26 cellular contexts compared by ENCODE assay signal in the genomic region with DNA sequence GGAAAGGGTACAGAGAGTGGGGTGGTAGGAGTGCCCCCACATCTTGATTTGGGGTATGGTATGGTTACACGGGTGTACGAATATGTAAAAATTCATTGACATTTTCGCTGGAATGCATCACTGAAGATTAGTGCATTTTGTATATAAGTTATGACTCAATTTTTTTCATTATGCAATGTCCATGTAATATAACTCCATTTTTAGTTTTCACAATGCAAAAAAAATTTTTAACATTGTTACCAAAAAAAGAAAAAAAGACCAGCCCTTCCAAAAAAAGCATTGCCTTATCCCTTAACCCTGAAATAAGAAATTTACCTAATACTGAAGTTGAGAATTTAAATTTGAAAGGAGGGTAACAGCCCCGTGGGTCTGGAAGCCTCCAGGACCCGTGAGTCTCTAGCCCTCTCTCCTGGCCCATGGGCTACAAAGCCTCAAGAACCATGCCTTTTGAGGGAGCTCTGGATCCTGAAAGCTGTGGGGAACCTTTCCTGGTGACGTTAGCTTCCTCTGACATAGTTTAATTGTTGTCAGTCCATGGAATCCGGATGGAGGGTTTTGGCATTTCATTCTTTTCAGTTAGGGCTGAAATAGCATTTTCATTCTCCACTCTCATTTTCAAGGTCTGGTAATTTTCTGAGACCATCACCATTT. TPM values are rescaled to one million over a fixed set of nuclear protein-coding genes. Genes with fewer than 3 reads are reported as not detected.
DNase-seq lines count a peak whose midpoint lies in the region; TF ChIP-seq lines count a peak whose summit lies in the region.
"Had no signal": no experiment of that assay in that cellular context is flagged by ENCODE, and none has a peak within 500 bp of the region (broad histone marks: within the 10 kb centered on the region; RNA-seq: fewer than 3 reads in every experiment).

No MANE protein-coding gene starts in this region.

- H3K27ac Mint-ChIP-seq in MCF 10A (ENCODE audit: low read depth, unreplicated experiment): no peak overlapping the region
- H3K27ac Mint-ChIP-seq: activated CD4-positive, alpha-beta memory T cell treated with anti-CD3 and anti-CD28 coated beads, Interleukin-2, amount 10 ng/mL, durations not matched to agents 7 days and 5 days; activated naive CD4-positive, alpha-beta T cell treated with anti-CD3 and anti-CD28 coated beads, Interleukin-2, amount 50 U/mL, for 24 hours; natural killer cell; progenitor cell of endocrine pancreas had no signal

- no peaks in the 10 kb centered on the region for H3K36me3 Mint-ChIP-seq in MCF 10A (ENCODE audit: insufficient read depth, unreplicated experiment)
- H3K36me3 Mint-ChIP-seq: activated naive CD4-positive, alpha-beta T cell treated with anti-CD3 and anti-CD28 coated beads, Interleukin-2, amount 50 U/mL, for 24 hours; natural killer cell had no signal

- H3K4me2 ChIP-seq in mammary epithelial cell (ENCODE audit: insufficient read depth, low read depth, low read length) (no peak overlapping the region), fibroblast of lung (ENCODE audit: extremely low read depth, insufficient read depth, low read length) (no peak overlapping the region), PC-9 (no peak overlapping the region)
- H3K4me2 ChIP-seq: hepatocyte had no signal

- H3K27me3 ChIP-seq in mammary epithelial cell (ENCODE audit: insufficient read depth, low read length) (no peaks in the 10 kb centered on the region), ascending aorta (no peaks in the 10 kb centered on the region), fibroblast of lung (ENCODE audit: control insufficient read depth, insufficient read depth, low read length) (no peaks in the 10 kb centered on the region), PC-9 (ENCODE audit: insufficient read depth, low read depth) (no peaks in the 10 kb centered on the region)
- H3K27me3 ChIP-seq: hepatocyte had no signal

- no peaks in the 10 kb centered on the region for H3K9me3 Mint-ChIP-seq in MCF 10A (ENCODE audit: unreplicated experiment)
- H3K9me3 Mint-ChIP-seq: activated CD4-positive, alpha-beta memory T cell treated with anti-CD3 and anti-CD28 coated beads, Interleukin-2, amount 10 ng/mL, durations not matched to agents 7 days and 5 days; activated naive CD4-positive, alpha-beta T cell treated with anti-CD3 and anti-CD28 coated beads, Interleukin-2, amount 50 U/mL, for 24 hours; activated T-cell treated with anti-CD3 and anti-CD28 coated beads, Interleukin-2, amount 50 U/mL, for 24 hours; natural killer cell had no signal

- H3K4me1 Mint-ChIP-seq in MCF 10A (ENCODE audit: insufficient read depth, unreplicated experiment): peaks cover 15% of the 10 kb centered on the region
- H3K4me1 Mint-ChIP-seq: activated CD4-positive, alpha-beta memory T cell treated with anti-CD3 and anti-CD28 coated beads, Interleukin-2, amount 10 ng/mL, durations not matched to agents 7 days and 5 days; activated naive CD4-positive, alpha-beta T cell treated with anti-CD3 and anti-CD28 coated beads, Interleukin-2, amount 50 U/mL, for 24 hours had no signal

- H3K4me1 ChIP-seq in mammary epithelial cell (ENCODE audit: insufficient read depth, low read length) (peaks cover 13% of the 10 kb centered on the region), ascending aorta (peaks cover 13 to 42% of the 10 kb centered on the region in 2 donors), fibroblast of lung (ENCODE audit: control insufficient read depth, extremely low read depth, insufficient read depth, low read length) (peaks cover 18% of the 10 kb centered on the region), PC-9 (replicated peaks; ENCODE audit: insufficient read depth) (peaks cover 12% of the 10 kb centered on the region)

- POLR2A ChIA-PET in MCF 10A (lab: Yijun Ruan, JAX) (no interaction called here), PC-9 (lab: Charles Lee; ENCODE audit: unreplicated experiment) (interaction anchor here (0.6 kb wide), 1 partner anchor 39 kb away, joined by 3 read pairs; no protein-coding TSS in a partner anchor)

- in situ Hi-C loops in mammary epithelial cell (cut with MboI; ENCODE audit: low sequenced_read_pairs in 2 of 2): no loop called here

- H3K9me3 ChIP-seq in mammary epithelial cell (replicated peaks; ENCODE audit: insufficient read depth, low read length) (no peaks in the 10 kb centered on the region), ascending aorta (no peaks in the 10 kb centered on the region), fibroblast of lung (ENCODE audit: control insufficient read depth, insufficient read depth, low read depth, low read length) (no peaks in the 10 kb centered on the region), PC-9 (ENCODE audit: insufficient read depth, low read depth) (no peaks in the 10 kb centered on the region)

- TF ChIP-seq CTCF in MCF 10A (IDR thresholded peaks at IDR 0.05; ENCODE audit: unreplicated experiment): no peak
- no peak for TF ChIP-seq CTCF in mammary epithelial cell (conservative IDR thresholded peaks at IDR 0.05 in 1 of 2, IDR thresholded peaks at IDR 0.05 in 1 of 2; ENCODE audit: extremely low read depth in 1 of 2, insufficient read depth in 1 of 2, low read depth in 1 of 2, low read length in 2 of 2)
- TF ChIP-seq CTCF in ascending aorta (IDR thresholded peaks at IDR 0.05): peak in 1 of 3 experiments; percentile 11
- TF ChIP-seq CTCF in fibroblast of lung (conservative IDR thresholded peaks at IDR 0.05 in 1 of 2, IDR thresholded peaks at IDR 0.05 in 1 of 2; ENCODE audit: low read depth in 1 of 2, low read length in 2 of 2): no peak
- TF ChIP-seq CTCF in PC-9 (conservative IDR thresholded peaks at IDR 0.05): no peak

- dilution Hi-C loops in mammary epithelial cell (cut with HindIII; ENCODE audit: low sequenced_read_pairs): no loop called here

- H3K79me2 ChIP-seq in mammary epithelial cell (ENCODE audit: insufficient read depth, low read length): no peaks in the 10 kb centered on the region
- no peaks in the 10 kb centered on the region for H3K79me2 ChIP-seq in fibroblast of lung (ENCODE audit: control insufficient read depth, insufficient read depth, low read length)
- H3K79me2 ChIP-seq in PC-9 (ENCODE audit: low read depth): no peaks in the 10 kb centered on the region
- H3K79me2 ChIP-seq: hepatocyte had no signal

- no peaks in the 10 kb centered on the region for H4K20me1 ChIP-seq in mammary epithelial cell (ENCODE audit: insufficient read depth, low read length)
- no peaks in the 10 kb centered on the region for H4K20me1 ChIP-seq in fibroblast of lung (ENCODE audit: control insufficient read depth, extremely low read depth, insufficient read depth, low read length)
- H4K20me1 ChIP-seq in PC-9 (ENCODE audit: insufficient read depth): no peaks in the 10 kb centered on the region

- H2AFZ ChIP-seq in mammary epithelial cell (ENCODE audit: low read depth, low read length) (no peak overlapping the region), fibroblast of lung (ENCODE audit: low read length) (no peak overlapping the region), PC-9 (no peak overlapping the region)
- H2AFZ ChIP-seq: hepatocyte had no signal

- H3K9me2 ChIP-seq in PC-9 (ENCODE audit: insufficient read depth): no peaks in the 10 kb centered on the region

- peak; percentile 21 for DNase-seq in MCF 10A (ENCODE audit: unreplicated experiment)
- no peak for DNase-seq in mammary epithelial cell
- DNase-seq in ascending aorta (ENCODE audit: low spot score in 2 of 2): no peak
- peak; percentile 61 to 76 for DNase-seq in fibroblast of lung (ENCODE audit: low read depth in 2 of 2)
- no peak for DNase-seq in PC-9
- no peak for DNase-seq in COR-L47 (lab: John Stamatoyannopoulos, UW)
- no peak for DNase-seq in DMS79 treated with DMSO at 0.1 percent for 48 hours (lab: John Stamatoyannopoulos, UW)
- no peak for DNase-seq in RKO (ENCODE audit: low spot score)
- DNase-seq: activated CD4-positive, alpha-beta memory T cell treated with anti-CD3 and anti-CD28 coated beads, Interleukin-2, amount 10 ng/mL, durations not matched to agents 7 days and 5 days; activated T-cell treated with anti-CD3 and anti-CD28 coated beads, Interleukin-2, amount 50 U/mL, for 24 hours; C1 segment of cervical spinal cord; DMS 273 treated with DMSO at 0.1 percent for 48 hours; kidney; natural killer cell; NCI-H1694 treated with DMSO at 0.1 percent for 48 hours; NCI-H446 treated with DMSO at 0.1 percent for 48 hours; SHP77; stimulated activated CD4-positive, alpha-beta T cell treated with anti-CD3 and anti-CD28 coated beads, Interleukin-4, amount 100 ng/mL, for 4 hours; substantia nigra; T-helper 1 cell; WERI-Rb-1 had no signal

- BruUV-seq in MCF 10A (replicated peaks; lab: Mats Ljungman, UMichigan) (no TSS peak), mammary epithelial cell (replicated peaks; lab: Mats Ljungman, UMichigan) (no TSS peak), PC-9 (replicated peaks; lab: Mats Ljungman, UMichigan) (no TSS peak)

- CTCF ChIA-PET in MCF 10A (lab: Yijun Ruan, JAX): interaction anchor here (0.5 to 1.0 kb wide), 2 partner anchors 28 to 97 kb away, joined by 3 to 5 read pairs; no protein-coding TSS in a partner anchor
- CTCF ChIA-PET in mammary epithelial cell (lab: Charles Lee; ENCODE audit: low non-redundant PET): no interaction called here
- CTCF ChIA-PET in PC-9 (lab: Charles Lee): no interaction called here

- no peak overlapping the region for H3K27ac ChIP-seq in mammary epithelial cell (ENCODE audit: insufficient read depth, low read depth, low read length)
- peak overlapping the region; percentile 69 to 78 for H3K27ac ChIP-seq in ascending aorta
- no peak overlapping the region for H3K27ac ChIP-seq in fibroblast of lung (ENCODE audit: insufficient read depth, low read length)
- H3K27ac ChIP-seq in PC-9: no peak overlapping the region
- H3K27ac ChIP-seq: 22Rv1, hepatocyte, WERI-Rb-1 had no signal

- intact Hi-C loops in MCF 10A (cut with micrococcal nuclease): no loop called here
- intact Hi-C loops in mammary epithelial cell (cut with micrococcal nuclease): no loop called here
- intact Hi-C loops in ascending aorta (cut with DNase I): loop anchor here (5.0 kb wide), 1 partner anchor 122 kb away; no protein-coding TSS in a partner anchor
- intact Hi-C loops in PC-9 (cut with micrococcal nuclease; ENCODE audit: unreplicated experiment): no loop called here

- H3K27me3 Mint-ChIP-seq in MCF 10A (ENCODE audit: insufficient read depth, unreplicated experiment): no peaks in the 10 kb centered on the region

- peaks cover 12% of the 10 kb centered on the region for H3F3A ChIP-seq in PC-9 (ENCODE audit: insufficient read depth, low read depth)

- H3K4me3 ChIP-seq in mammary epithelial cell (replicated peaks in 1 of 3; ENCODE audit: insufficient read depth in 1 of 3, low read depth in 2 of 3, low read length in 3 of 3) (no peak overlapping the region), ascending aorta (peak overlapping the region in 1 of 2 donors; percentile 12), fibroblast of lung (replicated peaks in 1 of 4; ENCODE audit: control extremely low read depth in 1 of 4, insufficient read depth in 1 of 4, low read depth in 3 of 4, low read length in 4 of 4) (no peak overlapping the region), PC-9 (no peak overlapping the region)
- H3K4me3 ChIP-seq: hepatocyte, skin epidermis had no signal

- 93% methylated on average over 7 of the region's 7 CpGs for WGBS in mammary epithelial cell (ENCODE audit: low coverage, missing lambda C conversion rate)

- no peak overlapping the region for H3K9ac ChIP-seq in mammary epithelial cell (ENCODE audit: insufficient read depth, low read length)
- H3K9ac ChIP-seq in fibroblast of lung (ENCODE audit: insufficient read depth, low read length): no peak overlapping the region

- no peak overlapping the region for H3K4me3 Mint-ChIP-seq in MCF 10A (ENCODE audit: unreplicated experiment)
- H3K4me3 Mint-ChIP-seq: activated CD4-positive, alpha-beta memory T cell treated with anti-CD3 and anti-CD28 coated beads, Interleukin-2, amount 10 ng/mL, durations not matched to agents 7 days and 5 days; activated naive CD4-positive, alpha-beta T cell treated with anti-CD3 and anti-CD28 coated beads, Interleukin-2, amount 50 U/mL, for 24 hours; activated T-cell treated with anti-CD3 and anti-CD28 coated beads, Interleukin-2, amount 50 U/mL, for 24 hours; natural killer cell had no signal

- no peaks in the 10 kb centered on the region for H3K36me3 ChIP-seq in mammary epithelial cell (ENCODE audit: insufficient read depth, low read length)
- H3K36me3 ChIP-seq in ascending aorta: no peaks in the 10 kb centered on the region
- H3K36me3 ChIP-seq in fibroblast of lung (ENCODE audit: control insufficient read depth, insufficient read depth, low read length): no peaks in the 10 kb centered on the region
- no peaks in the 10 kb centered on the region for H3K36me3 ChIP-seq in PC-9 (ENCODE audit: low read depth)
- H3K36me3 ChIP-seq: WERI-Rb-1 had no signal

RNA-seq across cellular contexts. Expression of a gene that starts 55.6 kb away (rescaled TPM):
- 239 and 312 TPM in 2 replicates for total RNA-seq in MCF 10A (2022)
- 1,000 to 10,000 TPM in 1 of 2 donors, 100 to 1,000 TPM in 1; 841 to 1,322 TPM for total RNA-seq in mammary epithelial cell
- 813 TPM for polyA plus RNA-seq in mammary epithelial cell
- 1,325 TPM for polyA minus RNA-seq in mammary epithelial cell
- 814 TPM for total RNA-seq in ascending aorta
- total RNA-seq in fibroblast of lung: 178 and 254 TPM in 2 replicates
- polyA plus RNA-seq in fibroblast of lung: 578 and 729 TPM in 2 replicates
- polyA plus RNA-seq in fibroblast of lung (2012): 491 and 638 TPM in 2 replicates
- polyA minus RNA-seq in fibroblast of lung (ENCODE audit: low replicate concordance): 1,123 and 1,490 TPM in 2 replicates
- total RNA-seq in PC-9 (2021): 314 and 323 TPM in 2 replicates

Comparison
In these comparisons a context has a peak if more than half of its experiments do, and no peak if none do; other contexts are left out.
1. DNase-seq: peak in MCF 10A (single experiment) and fibroblast of lung (2 of 2); none in mammary epithelial cell (single experiment), ascending aorta (0 of 2), PC-9 (0 of 2), COR-L47 (single experiment), DMS79 treated with DMSO at 0.1 percent for 48 hours (single experiment) and RKO (single experiment).
2. H3K27ac ChIP-seq: peak in ascending aorta (2 of 2); none in mammary epithelial cell (single experiment), fibroblast of lung (single experiment) and PC-9 (single experiment).